8 cellular contexts compared by ENCODE assay signal in genomic region chr6:31729979-31730630, GRCh38. TPM values are rescaled to one million over a fixed set of nuclear protein-coding genes. Genes with fewer than 3 reads are reported as not detected.
A peak's percentile ranks its signal among the peaks of the same experiment; 100 is the strongest.
DNase-seq lines count a peak whose midpoint lies in the region; ATAC-seq and TF ChIP-seq lines count a peak whose summit lies in the region.

No MANE protein-coding gene starts in this region.

- intact Hi-C loops in A673 (cut with micrococcal nuclease; ENCODE audit: unreplicated experiment) = loop anchor here (2.0 to 10.0 kb wide), 2 partner anchors 97 to 185 kb away; partner anchors contain the start of genes ATP6V1G2, DDX39B, HSPA1B and NFKBIL1
- intact Hi-C loops in sciatic nerve (cut with DNase I) = loop anchor here (10.0 kb wide), 2 partner anchors 105 to 165 kb away; partner anchors contain the start of gene EHMT2

- peak overlapping the region; percentile 70 for H3K27ac ChIP-seq in A673 (ENCODE audit: low read depth, low read length, poor library complexity, severe bottlenecking)
- peak overlapping the region; percentile 86; the same call in 1 of the 2 replicates for H3K27ac ChIP-seq in MM.1S (ENCODE audit: low read length)

- peak; percentile 91 for ATAC-seq in sciatic nerve
- ATAC-seq in GM19351 (IDR thresholded peaks at IDR 0.05; ENCODE audit: unreplicated experiment) = no peak

- peak overlapping the region; percentile 76 for H3K9ac ChIP-seq in MM.1S (ENCODE audit: low read length)

- peaks cover 70% of the 10 kb centered on the region for H3F3A ChIP-seq in MM.1S (ENCODE audit: insufficient read depth, low read length)

- POLR2A ChIA-PET in A673 (lab: Charles Lee; ENCODE audit: low non-redundant PET) = interaction anchor here (0.6 to 1.2 kb wide), 3 partner anchors 10 to 101 kb away, joined by 3 to 8 read pairs (median 4); partner anchors contain the start of genes HSPA1B and MSH5

- no peaks in the 10 kb centered on the region for H4K20me1 ChIP-seq in MM.1S (ENCODE audit: insufficient read depth, low read length)

- H3K4me1 ChIP-seq in A673 (ENCODE audit: insufficient read depth, low read length, poor library complexity, severe bottlenecking) = peaks cover 19% of the 10 kb centered on the region
- H3K4me1 ChIP-seq in MM.1S (ENCODE audit: low read length) = peaks cover 40% of the 10 kb centered on the region

- peak overlapping the region; percentile 93 for H3K4me2 ChIP-seq in MM.1S (ENCODE audit: low read depth, low read length)

- DNase-seq in A673 (ENCODE audit: low spot score) (peak; percentile 93), GM19238 (ENCODE audit: insufficient read length, low spot score) (peak; percentile 50), MM.1S (peak; percentile 67), UCSD-AML1 (lab: John Stamatoyannopoulos, UW; ENCODE audit: unreplicated experiment) (peak; percentile 92), T47D (ENCODE audit: low read depth in 1 of 2, low spot score in 1 of 2) (peak; percentile 53 to 73), sciatic nerve (ENCODE audit: low spot score) (peak; percentile 96)

- no peaks in the 10 kb centered on the region for H3K9me3 ChIP-seq in A673 (ENCODE audit: low read depth, low read length, poor library complexity, severe bottlenecking)
- no peaks in the 10 kb centered on the region for H3K9me3 ChIP-seq in MM.1S (replicated peaks; ENCODE audit: insufficient read depth, low read length)

- H3K36me3 ChIP-seq in A673 (ENCODE audit: insufficient read depth, low read length, poor library complexity, severe bottlenecking) (peaks cover 54% of the 10 kb centered on the region), MM.1S (replicated peaks; ENCODE audit: insufficient read depth, low read length) (peaks cover 10% of the 10 kb centered on the region)

- H3K4me3 ChIP-seq in A673 (ENCODE audit: low read depth, low read length, poor library complexity, severe bottlenecking) = peak overlapping the region; percentile 76
- peak overlapping the region; percentile 81 for H3K4me3 ChIP-seq in MM.1S (ENCODE audit: low read length)
- peak overlapping the region; percentile 82 for H3K4me3 ChIP-seq in iPS-11a (ENCODE audit: low read depth, low read length)

- H3K27me3 ChIP-seq in A673 (replicated peaks; ENCODE audit: insufficient read depth, low read depth, low read length, poor library complexity) (no peaks in the 10 kb centered on the region), MM.1S (replicated peaks; ENCODE audit: insufficient read depth, low read length) (no peaks in the 10 kb centered on the region)

- peaks cover 37% of the 10 kb centered on the region for H3K79me2 ChIP-seq in MM.1S (ENCODE audit: low read length)

- in situ Hi-C loops in T47D (cut with HindIII; ENCODE audit: low pct_unique_long_range_greater_than_20kb, low sequenced_read_pairs) = no loop called here

- H2AFZ ChIP-seq in MM.1S (ENCODE audit: low read length) = 0 out of 2 replicates have a peak overlapping the region, but pooled peaks have one; percentile 59

- TF ChIP-seq CTCF in A673 (conservative IDR thresholded peaks at IDR 0.05; ENCODE audit: low read depth, low read length) = no peak
- TF ChIP-seq CTCF in MM.1S (IDR thresholded peaks at IDR 0.05; ENCODE audit: low read length) = no peak

- BruUV-seq in A673 (replicated peaks; lab: Mats Ljungman, UMichigan) = no TSS peak

- CTCF ChIA-PET in A673 (lab: Charles Lee) = interaction anchor here (0.6 to 1.6 kb wide), 3 partner anchors 24 to 100 kb away, joined by 3 to 14 read pairs (median 6); no protein-coding TSS in a partner anchor

- H3K9me2 ChIP-seq in MM.1S (replicated peaks; ENCODE audit: insufficient read depth, low read length) = no peaks in the 10 kb centered on the region

RNA-seq across cellular contexts. Expression of gene DDAH2, which starts 1.0 kb away (rescaled TPM):
- total RNA-seq in A673 (2021) = 68.2 and 86.7 TPM in 2 replicates
- 124 TPM for total RNA-seq in sciatic nerve

RNA-seq across cellular contexts. Expression of gene CLIC1, which starts 6.2 kb away (rescaled TPM):
- total RNA-seq in A673 (2021) (371 and 431 TPM in 2 replicates), sciatic nerve (239 TPM)

RNA-seq across cellular contexts. Expression of gene MPIG6B, which starts 6.9 kb away (rescaled TPM):
- total RNA-seq in A673 (2021) (not detected in 2 replicates), sciatic nerve (0.62 TPM)

RNA-seq across cellular contexts. Expression of gene LY6G6C, which starts 8.6 kb away (rescaled TPM):
- total RNA-seq in A673 (2021) (0.42 and 0.80 TPM in 2 replicates), sciatic nerve (0.71 TPM)

RNA-seq across cellular contexts. Expression of gene MSH5, which starts 9.7 kb away (rescaled TPM):
- total RNA-seq in A673 (2021) (76.4 and 102 TPM in 2 replicates), sciatic nerve (21.2 TPM)
